8 cellular contexts compared by ENCODE assay signal in genomic region chr6:121335111-121336008, GRCh38. TPM values are rescaled to one million over a fixed set of nuclear protein-coding genes. Genes with fewer than 3 reads are reported as not detected.
DNase-seq lines count a peak whose midpoint lies in the region; ATAC-seq and TF ChIP-seq lines count a peak whose summit lies in the region.

No MANE protein-coding gene starts in this region.

- H2BK12ac ChIP-seq in neuronal stem cell (ENCODE audit: low read length): no peak overlapping the region

- H2BK120ac ChIP-seq in neuronal stem cell (ENCODE audit: low read depth, low read length): no peak overlapping the region

- H4K8ac ChIP-seq in neuronal stem cell (ENCODE audit: low read depth, low read length): no peak overlapping the region

- H3K27ac ChIP-seq in SJSA1 (peak overlapping the region; percentile 92), esophagus squamous epithelium (peak overlapping the region; percentile 96 to 99 (median 96)), neuronal stem cell (replicated peaks; ENCODE audit: low read length) (no peak overlapping the region)

- H2AK5ac ChIP-seq in neuronal stem cell (ENCODE audit: low read depth, low read length): no peak overlapping the region

- H3K27me3 ChIP-seq in BE2C (no peaks in the 10 kb centered on the region; the same call in 1 of the 2 replicates), SJSA1 (replicated peaks) (no peaks in the 10 kb centered on the region), esophagus squamous epithelium (no peaks in the 10 kb centered on the region), neuronal stem cell (ENCODE audit: control insufficient read depth in 3 of 3, insufficient read depth in 3 of 3, low read depth in 1 of 3, low read length in 3 of 3) (no peaks in the 10 kb centered on the region)

- no peak overlapping the region for H4K91ac ChIP-seq in neuronal stem cell (ENCODE audit: low read depth, low read length, poor library complexity)

- H3K9me3 ChIP-seq in BE2C: no peaks in the 10 kb centered on the region
- H3K9me3 ChIP-seq in SJSA1 (replicated peaks): no peaks in the 10 kb centered on the region
- no peaks in the 10 kb centered on the region for H3K9me3 ChIP-seq in esophagus squamous epithelium
- no peaks in the 10 kb centered on the region for H3K9me3 ChIP-seq in neuronal stem cell (replicated peaks in 1 of 2; ENCODE audit: control insufficient read depth in 2 of 2, insufficient read depth in 1 of 2, low read depth in 1 of 2, low read length in 2 of 2)

- no peak overlapping the region for H2BK5ac ChIP-seq in neuronal stem cell (ENCODE audit: low read length)

- DNase-seq in BE2C: no peak
- no peak for DNase-seq in SJSA1 (ENCODE audit: low read depth in 1 of 2, low spot score in 2 of 2)
- DNase-seq in esophagus squamous epithelium (lab: John Stamatoyannopoulos, UW): no peak
- DNase-seq in neuronal stem cell (ENCODE audit: low spot score): no peak
- no peak for DNase-seq in hippocampal formation (lab: John Stamatoyannopoulos, UW)

- no peaks in the 10 kb centered on the region for H3K79me1 ChIP-seq in neuronal stem cell (ENCODE audit: low read depth, low read length)

- no peak overlapping the region for H3K9ac ChIP-seq in neuronal stem cell (ENCODE audit: low read depth, low read length, poor library complexity)

- TF ChIP-seq CTCF in BE2C (IDR thresholded peaks at IDR 0.05; ENCODE audit: low read depth, low read length): no peak
- TF ChIP-seq CTCF in esophagus squamous epithelium (IDR thresholded peaks at IDR 0.05): no peak

- no peak overlapping the region for H3K18ac ChIP-seq in neuronal stem cell (ENCODE audit: low read length)

- ATAC-seq in GM21723 (IDR thresholded peaks at IDR 0.05; ENCODE audit: unreplicated experiment) (peak; percentile 7), HG02973 (IDR thresholded peaks at IDR 0.05; ENCODE audit: unreplicated experiment) (no peak), HG03469 (IDR thresholded peaks at IDR 0.05; ENCODE audit: unreplicated experiment) (no peak)

- H3K36me3 ChIP-seq in BE2C (no peaks in the 10 kb centered on the region), SJSA1 (peaks cover 3% of the 10 kb centered on the region; the same call in 1 of the 2 replicates), esophagus squamous epithelium (no peaks in the 10 kb centered on the region), neuronal stem cell (replicated peaks in 1 of 2; ENCODE audit: control insufficient read depth in 2 of 2, insufficient read depth in 2 of 2, low read length in 2 of 2) (no peaks in the 10 kb centered on the region)

- no peak overlapping the region for H3K23ac ChIP-seq in neuronal stem cell (ENCODE audit: low read depth, low read length, poor library complexity)

- peak overlapping the region; percentile 62 for H3K4me2 ChIP-seq in neuronal stem cell (ENCODE audit: insufficient read depth, low read length, poor library complexity, severe bottlenecking)

- intact Hi-C loops in esophagus squamous epithelium (cut with DNase I): no loop called here

- H3K14ac ChIP-seq in neuronal stem cell (ENCODE audit: low read length): no peak overlapping the region

- H3K4me1 ChIP-seq in BE2C: no peaks in the 10 kb centered on the region
- peaks cover 7% of the 10 kb centered on the region for H3K4me1 ChIP-seq in SJSA1 (replicated peaks)
- H3K4me1 ChIP-seq in esophagus squamous epithelium: peaks cover 0 to 18% (median 0%) of the 10 kb centered on the region in 3 donors
- peaks cover 0 to 3% of the 10 kb centered on the region in 2 donors for H3K4me1 ChIP-seq in neuronal stem cell (ENCODE audit: control insufficient read depth in 2 of 2, insufficient read depth in 1 of 2, low read depth in 1 of 2, low read length in 2 of 2)

- peak overlapping the region; percentile 79 for H3K4me3 ChIP-seq in BE2C (ENCODE audit: low read depth, low read length)
- peak overlapping the region; percentile 63 for H3K4me3 ChIP-seq in SJSA1
- H3K4me3 ChIP-seq in esophagus squamous epithelium: peak overlapping the region; percentile 63 to 87 (median 80)
- peak overlapping the region in 1 of 2 donors; percentile 67 for H3K4me3 ChIP-seq in neuronal stem cell (ENCODE audit: low read length in 2 of 2)

- 64 to 65% methylated on average over 13 of the region's 13 CpGs for WGBS in esophagus squamous epithelium, 2 donors
- WGBS in neuronal stem cell (ENCODE audit: extremely low coverage in 2 of 2, insufficient read length in 2 of 2, insufficient replicate concordance in 1 of 2), 2 donors: no CpG with 5 or more reads among the region's 13 CpGs

- TF ChIP-seq POLR2A in esophagus squamous epithelium (IDR thresholded peaks at IDR 0.05): no peak

- no peak overlapping the region for H3K4ac ChIP-seq in neuronal stem cell (ENCODE audit: low read length)

- H2AFZ ChIP-seq in neuronal stem cell (ENCODE audit: low read length): peak overlapping the region; percentile 97

- no peak overlapping the region for H2BK15ac ChIP-seq in neuronal stem cell (ENCODE audit: low read length)

RNA-seq across cellular contexts. Expression of gene TBC1D32, which starts 1.1 kb away (rescaled TPM):
- polyA plus RNA-seq in BE2C (2012; ENCODE audit: insufficient read depth, insufficient read length, low read depth): 1.1 TPM
- total RNA-seq in SJSA1 (2014; rRNA removed; shearing (Covaris generic)): 2.1 and 4.8 TPM in 2 replicates
- total RNA-seq in esophagus squamous epithelium: 1 to 10 TPM; 2.2 to 6.5 (median 3.8) TPM
- 6.7 TPM for polyA plus RNA-seq in neuronal stem cell (2013, experiment 1 of 2)
- 6.7 TPM for polyA plus RNA-seq in neuronal stem cell (2013, experiment 2 of 2)
